Comparison of ENCODE assay signal across 16 cellular contexts in genomic region chr15:39595621-39596221, GRCh38. TPM values are rescaled to one million over a fixed set of nuclear protein-coding genes. Genes with fewer than 3 reads are reported as not detected.
DNase-seq lines count a peak whose midpoint lies in the region; ATAC-seq and TF ChIP-seq lines count a peak whose summit lies in the region.
"Had no signal": no experiment of that assay in that cellular context is flagged by ENCODE, and none has a peak within 500 bp of the region (broad histone marks: within the 10 kb centered on the region; RNA-seq: fewer than 3 reads in every experiment).

No MANE protein-coding gene starts in this region.

- no peak overlapping the region for H3K4ac ChIP-seq in H9 (ENCODE audit: low read depth, low read length)

- ATAC-seq in GM19467 (IDR thresholded peaks at IDR 0.05; ENCODE audit: unreplicated experiment), result no peak
- ATAC-seq: left ventricle myocardium superior had no signal

- H3K4me1 Mint-ChIP-seq in H9, result peaks cover 5 to 7% of the 10 kb centered on the region in 2 experiments
- H3K4me1 Mint-ChIP-seq: activated B cell treated with CpG ODN at 0.5 μM for 24 hours had no signal

- dilution Hi-C loops in mammary epithelial cell (cut with HindIII; ENCODE audit: low sequenced_read_pairs), result no loop called here

- no peak overlapping the region for H3K4me3 Mint-ChIP-seq in H9
- H3K4me3 Mint-ChIP-seq: activated B cell treated with CpG ODN at 0.5 μM for 24 hours; activated naive CD8-positive, alpha-beta T cell treated with anti-CD3 and anti-CD28 coated beads, Interleukin-2, amount 10 ng/mL, durations not matched to agents 7 days and 5 days; dendritic cell treated with granulocyte-macrophage colony-stimulating factor and Interleukin-4, amounts not matched to agents 40 ng/mL and 50 ng/mL, for 4 days; neural progenitor cell had no signal

- no peak for DNase-seq in H9
- peak; percentile 41 for DNase-seq in mammary epithelial cell
- peak; percentile 57 for DNase-seq in glomerular endothelial cell (ENCODE audit: extremely low read depth, low read depth, low spot score)
- DNase-seq in activated CD4-positive, alpha-beta T cell treated with anti-CD3 and anti-CD28 coated beads, Interleukin-2, amount 50 U/mL, for 1 hour, result no peak
- no peak for DNase-seq in A172 (ENCODE audit: low spot score)
- DNase-seq: activated B cell treated with CpG ODN at 0.5 μM for 24 hours; activated naive CD8-positive, alpha-beta T cell treated with anti-CD3 and anti-CD28 coated beads, Interleukin-2, amount 10 ng/mL, durations not matched to agents 7 days and 5 days; heart left ventricle; left ventricle myocardium superior; NCI-H1048; NK-92 treated with Interleukin-12 subunit alpha and Interleukin-12 subunit beta, amount 100 ng/mL, for 24 hours had no signal

- H3K36me3 ChIP-seq in mammary epithelial cell (ENCODE audit: insufficient read depth, low read length) (peaks cover 51% of the 10 kb centered on the region), skeletal muscle satellite cell (ENCODE audit: insufficient read depth, low read length) (peaks cover 67% of the 10 kb centered on the region)
- H3K36me3 ChIP-seq: neural progenitor cell had no signal

- H2AFZ ChIP-seq in H9 (ENCODE audit: low read length) (no peak overlapping the region), mammary epithelial cell (ENCODE audit: low read depth, low read length) (no peak overlapping the region)
- H2AFZ ChIP-seq: neural progenitor cell had no signal

- TSS peak; percentile 37 for BruUV-seq in mammary epithelial cell (replicated peaks; lab: Mats Ljungman, UMichigan)

- H3K9me3 Mint-ChIP-seq in H9, result no peaks in the 10 kb centered on the region
- H3K9me3 Mint-ChIP-seq: activated B cell treated with CpG ODN at 0.5 μM for 24 hours; activated naive CD8-positive, alpha-beta T cell treated with anti-CD3 and anti-CD28 coated beads, Interleukin-2, amount 10 ng/mL, durations not matched to agents 7 days and 5 days; dendritic cell treated with granulocyte-macrophage colony-stimulating factor and Interleukin-4, amounts not matched to agents 40 ng/mL and 50 ng/mL, for 4 days; neural progenitor cell had no signal

- H3K4me3 ChIP-seq in mammary epithelial cell (replicated peaks in 1 of 3; ENCODE audit: insufficient read depth in 1 of 3, low read depth in 2 of 3, low read length in 3 of 3), result no peak overlapping the region
- H3K4me3 ChIP-seq in skeletal muscle satellite cell (ENCODE audit: low read length), result peak overlapping the region; percentile 41
- H3K4me3 ChIP-seq: heart left ventricle, neural progenitor cell, SK-N-MC had no signal

- no peaks in the 10 kb centered on the region for H3K27me3 ChIP-seq in H9 (ENCODE audit: insufficient read depth, low read length)
- H3K27me3 ChIP-seq in mammary epithelial cell (ENCODE audit: insufficient read depth, low read length), result no peaks in the 10 kb centered on the region
- no peaks in the 10 kb centered on the region for H3K27me3 ChIP-seq in skeletal muscle satellite cell (ENCODE audit: control insufficient read depth, insufficient read depth, low read length)
- H3K27me3 ChIP-seq: heart left ventricle, neural progenitor cell had no signal

- no peak overlapping the region for H2BK12ac ChIP-seq in H9 (ENCODE audit: insufficient read length, low read depth, low read length)

- H3K23ac ChIP-seq in H9 (ENCODE audit: insufficient read length, low read depth, low read length), result no peak overlapping the region

- H3K27ac Mint-ChIP-seq in H9, result peak overlapping the region in 2 of 3 experiments; percentile 50 to 70; a peak in 2 of 7 replicates
- H3K27ac Mint-ChIP-seq: activated B cell treated with CpG ODN at 0.5 μM for 24 hours; activated naive CD8-positive, alpha-beta T cell treated with anti-CD3 and anti-CD28 coated beads, Interleukin-2, amount 10 ng/mL, durations not matched to agents 7 days and 5 days; dendritic cell treated with granulocyte-macrophage colony-stimulating factor and Interleukin-4, amounts not matched to agents 40 ng/mL and 50 ng/mL, for 4 days; neural progenitor cell had no signal

- H4K5ac ChIP-seq in H9 (ENCODE audit: insufficient read length, low read depth, low read length), result no peak overlapping the region

- no peaks in the 10 kb centered on the region for H3K4me1 ChIP-seq in H9 (ENCODE audit: insufficient read depth, low read length)
- no peaks in the 10 kb centered on the region for H3K4me1 ChIP-seq in mammary epithelial cell (ENCODE audit: insufficient read depth, low read length)
- peaks cover 33% of the 10 kb centered on the region for H3K4me1 ChIP-seq in skeletal muscle satellite cell (ENCODE audit: control insufficient read depth, insufficient read depth, low read length)

- CTCF ChIA-PET in mammary epithelial cell (lab: Charles Lee; ENCODE audit: low non-redundant PET), result no interaction called here

- no peak overlapping the region for H2AK5ac ChIP-seq in H9 (ENCODE audit: insufficient read length, low read length)

- no peak overlapping the region for H3K18ac ChIP-seq in H9 (ENCODE audit: insufficient read length, low read depth, low read length)

- no peak for TF ChIP-seq CTCF in H9 (conservative IDR thresholded peaks at IDR 0.05)
- TF ChIP-seq CTCF in mammary epithelial cell (conservative IDR thresholded peaks at IDR 0.05 in 1 of 2, IDR thresholded peaks at IDR 0.05 in 1 of 2; ENCODE audit: extremely low read depth in 1 of 2, insufficient read depth in 1 of 2, low read depth in 1 of 2, low read length in 2 of 2), result no peak

- H3K79me2 ChIP-seq in H9 (ENCODE audit: insufficient read depth, low read length) (no peaks in the 10 kb centered on the region), mammary epithelial cell (ENCODE audit: insufficient read depth, low read length) (peaks cover 31% of the 10 kb centered on the region)

- H3K27me3 Mint-ChIP-seq in H9 (ENCODE audit: low read depth), result no peaks in the 10 kb centered on the region
- H3K27me3 Mint-ChIP-seq: dendritic cell treated with granulocyte-macrophage colony-stimulating factor and Interleukin-4, amounts not matched to agents 40 ng/mL and 50 ng/mL, for 4 days had no signal

- no CpG with 5 or more reads among the region's 6 CpGs for WGBS in H9 (ENCODE audit: extremely low coverage, insufficient read length, low lambda C conversion rate)
- WGBS in mammary epithelial cell (ENCODE audit: low coverage, missing lambda C conversion rate), result 73% methylated on average over 6 of the region's 6 CpGs

- no peak overlapping the region for H2BK20ac ChIP-seq in H9 (ENCODE audit: low read depth, low read length, poor library complexity, severe bottlenecking)

- H4K91ac ChIP-seq in H9 (ENCODE audit: insufficient read length, low read depth, low read length), result no peak overlapping the region

- H2BK5ac ChIP-seq in H9 (ENCODE audit: insufficient read length, low read length), result no peak overlapping the region

- H3K9me3 ChIP-seq in H9 (ENCODE audit: control insufficient read depth, low read depth, low read length) (no peaks in the 10 kb centered on the region), mammary epithelial cell (replicated peaks; ENCODE audit: insufficient read depth, low read length) (no peaks in the 10 kb centered on the region), skeletal muscle satellite cell (replicated peaks; ENCODE audit: low read length) (no peaks in the 10 kb centered on the region)
- H3K9me3 ChIP-seq: heart left ventricle had no signal

- H3K27ac ChIP-seq in H9 (ENCODE audit: insufficient read length, low read depth, low read length) (no peak overlapping the region), mammary epithelial cell (ENCODE audit: insufficient read depth, low read depth, low read length) (no peak overlapping the region)
- H3K27ac ChIP-seq: heart left ventricle, neural progenitor cell, SK-N-MC had no signal

- in situ Hi-C loops in mammary epithelial cell (cut with MboI; ENCODE audit: low sequenced_read_pairs in 2 of 2), result loop anchor here in 1 of 2 donors (25.0 kb wide), 1 partner anchor 883 kb away; no protein-coding TSS in a partner anchor

- H3K9ac ChIP-seq in H9 (ENCODE audit: extremely low read depth, insufficient read length, low read length) (no peak overlapping the region), mammary epithelial cell (ENCODE audit: insufficient read depth, low read length) (no peak overlapping the region), skeletal muscle satellite cell (ENCODE audit: low read depth, low read length) (peak overlapping the region; percentile 26)
- H3K9ac ChIP-seq: neural progenitor cell had no signal

- H3K23me2 ChIP-seq in H9 (ENCODE audit: insufficient read length, low read depth, low read length, poor library complexity, severe bottlenecking), result no peaks in the 10 kb centered on the region

- H3K14ac ChIP-seq in H9 (ENCODE audit: insufficient read depth, low read length), result no peak overlapping the region

- H3K56ac ChIP-seq in H9 (ENCODE audit: insufficient read length, low read depth, low read length), result no peak overlapping the region

- H3K79me1 ChIP-seq in H9 (ENCODE audit: insufficient read depth, low read depth, low read length, poor library complexity, severe bottlenecking), result no peaks in the 10 kb centered on the region

- no peaks in the 10 kb centered on the region for H4K20me1 ChIP-seq in H9 (ENCODE audit: control insufficient read depth, insufficient read depth, insufficient read length)
- H4K20me1 ChIP-seq in mammary epithelial cell (ENCODE audit: insufficient read depth, low read length), result peaks cover 15% of the 10 kb centered on the region

- peaks cover 31 to 56% (median 54%) of the 10 kb centered on the region in 3 experiments; a peak in 6 of 7 replicates for H3K36me3 Mint-ChIP-seq in H9 (ENCODE audit: insufficient read depth in 1 of 3, low read depth in 3 of 3)
- H3K36me3 Mint-ChIP-seq: activated naive CD8-positive, alpha-beta T cell treated with anti-CD3 and anti-CD28 coated beads, Interleukin-2, amount 10 ng/mL, durations not matched to agents 7 days and 5 days had no signal

- H3K4me2 ChIP-seq in H9 (ENCODE audit: insufficient read depth, insufficient read length, low read length) (no peak overlapping the region), mammary epithelial cell (ENCODE audit: insufficient read depth, low read depth, low read length) (no peak overlapping the region), skeletal muscle satellite cell (ENCODE audit: low read length) (peak overlapping the region; percentile 23)
- H3K4me2 ChIP-seq: neural progenitor cell had no signal

- intact Hi-C loops in mammary epithelial cell (cut with micrococcal nuclease), result no loop called here

- H4K8ac ChIP-seq in H9 (replicated peaks; ENCODE audit: insufficient read length, low read depth, low read length), result no peak overlapping the region

- H2BK120ac ChIP-seq in H9 (ENCODE audit: low read depth, low read length, poor library complexity, severe bottlenecking), result no peak overlapping the region

- H3T11ph ChIP-seq in H9 (ENCODE audit: low read length), result no peak overlapping the region

- no peak overlapping the region for H2BK15ac ChIP-seq in H9 (ENCODE audit: low read depth, low read length)

RNA-seq across cellular contexts. Expression of gene THBS1, which starts 14.8 kb away (rescaled TPM):
- total RNA-seq in H9 (2021), result 67.7 and 72.1 TPM in 2 replicates
- total RNA-seq in mammary epithelial cell, result over 10,000 TPM in 1 of 2 donors, 1,000 to 10,000 TPM in 1; 3,517 to 11,760 TPM
- 909 TPM for polyA plus RNA-seq in mammary epithelial cell
- 7,367 TPM for polyA minus RNA-seq in mammary epithelial cell
- total RNA-seq in glomerular endothelial cell, result 2,289 and 4,309 TPM in 2 replicates
- total RNA-seq in skeletal muscle satellite cell (2012; rRNA removed), result 28.4 and 183 TPM in 2 replicates
- total RNA-seq in A172 (2014; rRNA removed; shearing (Covaris generic)), result 26.4 and 49.2 TPM in 2 replicates

Comparison
In these comparisons a context has a peak if more than half of its experiments do, and no peak if none do; other contexts are left out.
1. DNase-seq: peak in mammary epithelial cell (single experiment) and glomerular endothelial cell (single experiment); none in H9 (single experiment), activated CD4-positive, alpha-beta T cell treated with anti-CD3 and anti-CD28 coated beads, Interleukin-2, amount 50 U/mL, for 1 hour (single experiment) and A172 (single experiment).
2. RNA of gene THBS1, which starts 14.8 kb away (total RNA-seq): 3,517 to 11,760 TPM in mammary epithelial cell and 2,289 to 4,309 TPM in glomerular endothelial cell; 67.7 to 72.1 TPM in H9 and 26.4 to 49.2 TPM in A172; every median in the first group is over 10 times any median in the second.